Comparison of ENCODE assay signal across 12 cellular contexts in genomic region chr20:35252037-35252461, GRCh38. TPM values are rescaled to one million over a fixed set of nuclear protein-coding genes. Genes with fewer than 3 reads are reported as not detected.
DNase-seq lines count a peak whose midpoint lies in the region; ATAC-seq, FAIRE-seq and TF ChIP-seq lines count a peak whose summit lies in the region.
"Had no signal": no experiment of that assay in that cellular context is flagged by ENCODE, and none has a peak within 500 bp of the region (broad histone marks: within the 10 kb centered on the region; RNA-seq: fewer than 3 reads in every experiment).

No MANE protein-coding gene starts in this region.

- peak; percentile 21 for FAIRE-seq in GM19239 (lab: Jason Lieb, UNC)
- FAIRE-seq in H1 (lab: Jason Lieb, UNC), result no peak

- H3K9ac ChIP-seq in H1 (replicated peaks in 1 of 4; ENCODE audit: extremely low read depth in 1 of 4, low read depth in 3 of 4, low read length in 3 of 4), result no peak overlapping the region

- peaks cover 22% of the 10 kb centered on the region for H3K4me1 ChIP-seq in CD8-positive, alpha-beta T cell (ENCODE audit: insufficient read depth, low read length)
- H3K4me1 ChIP-seq in H1 (replicated peaks in 1 of 4; ENCODE audit: control insufficient read depth in 3 of 4, insufficient read depth in 4 of 4, low read length in 3 of 4), result 0 out of 7 replicates have a peak, but pooled peaks cover 0 to 2% (median 0%) of the 10 kb centered on the region in 4 experiments

- CTCF ChIA-PET in CD8-positive, alpha-beta T cell (lab: Charles Lee), result interaction anchor here (2.1 kb wide), 1 partner anchor 107 kb away, joined by 11 read pairs; no protein-coding TSS in a partner anchor
- CTCF ChIA-PET in H1 (lab: Charles Lee; ENCODE audit: partially characterized antibody), result interaction anchor here (0.6 to 1.5 kb wide), 3 partner anchors 11 to 43 kb away, joined by 3 read pairs; no protein-coding TSS in a partner anchor

- no peak overlapping the region for H3K4ac ChIP-seq in H1 (replicated peaks; ENCODE audit: insufficient read length, low read depth, low read length)

- H3K4me3 Mint-ChIP-seq in CD8-positive, alpha-beta T cell, result peak overlapping the region; percentile 68
- no peak overlapping the region for H3K4me3 Mint-ChIP-seq in endothelial cell (ENCODE audit: unreplicated experiment)

- no peak for TF ChIP-seq EP300 in H1 (IDR thresholded peaks at IDR 0.05; ENCODE audit: borderline replicate concordance in 1 of 2, low read depth in 2 of 2, low read length in 2 of 2)

- 0 out of 2 replicates have a peak overlapping the region, but pooled peaks have one; percentile 60 for H2BK12ac ChIP-seq in H1 (ENCODE audit: low read depth, low read length)

- no peaks in the 10 kb centered on the region for H3K9me3 ChIP-seq in CD8-positive, alpha-beta T cell (ENCODE audit: low read length)
- H3K9me3 ChIP-seq in H1 (ENCODE audit: insufficient read depth in 2 of 2, low read depth in 1 of 2, low read length in 1 of 2), result no peaks in the 10 kb centered on the region
- H3K9me3 ChIP-seq: SJSA1 had no signal

- H3K36me3 Mint-ChIP-seq in CD8-positive, alpha-beta T cell, result peaks cover 14% of the 10 kb centered on the region
- peaks cover 4% of the 10 kb centered on the region for H3K36me3 Mint-ChIP-seq in endothelial cell (ENCODE audit: low read depth, unreplicated experiment)

- H2AK5ac ChIP-seq in H1 (ENCODE audit: low read depth, low read length), result no peak overlapping the region

- H4K5ac ChIP-seq in H1 (ENCODE audit: insufficient read length, low read depth, low read length), result no peak overlapping the region

- no peak overlapping the region for H2BK20ac ChIP-seq in H1 (ENCODE audit: low read length)

- WGBS in H1 (ENCODE audit: extremely low coverage in 1 of 2, insufficient coverage in 1 of 2, insufficient read length in 1 of 2, insufficient replicate concordance in 2 of 2, low coverage in 1 of 2, low lambda C conversion rate in 2 of 2, missing lambda C conversion rate in 1 of 2), 2 experiments, result 94% methylated on average over 2 of the region's 2 CpGs; no CpG with 5 or more reads in 1 of the 2 experiments

- H4K91ac ChIP-seq in H1 (replicated peaks; ENCODE audit: insufficient read length, low read length), result no peak overlapping the region

- H3K36me3 ChIP-seq in CD8-positive, alpha-beta T cell (ENCODE audit: insufficient read depth, low read length), result no peaks in the 10 kb centered on the region
- peaks cover 0 to 24% (median 0%) of the 10 kb centered on the region in 4 experiments; a peak in 3 of 8 replicates for H3K36me3 ChIP-seq in H1 (ENCODE audit: control insufficient read depth in 2 of 4, insufficient read depth in 4 of 4, low read length in 3 of 4)
- H3K36me3 ChIP-seq: SJSA1 had no signal

- H2AFZ ChIP-seq in H1 (ENCODE audit: low read length), result no peak overlapping the region

- no peak overlapping the region for H3K23ac ChIP-seq in H1 (ENCODE audit: insufficient read length)

- H3K27ac Mint-ChIP-seq in CD8-positive, alpha-beta T cell, result peak overlapping the region; percentile 99
- H3K27ac Mint-ChIP-seq in endothelial cell (ENCODE audit: unreplicated experiment), result no peak overlapping the region

- TF ChIP-seq CTCF in CD8-positive, alpha-beta T cell (IDR thresholded peaks at IDR 0.05), result no peak
- TF ChIP-seq CTCF in H1 (IDR thresholded peaks at IDR 0.05; ENCODE audit: control extremely low read depth in 1 of 3, insufficient read depth in 1 of 3, low read depth in 1 of 3, low read length in 3 of 3) (no peak), endothelial cell (IDR thresholded peaks at IDR 0.05; ENCODE audit: unreplicated experiment) (no peak)

- peak in 6 of 7 experiments; percentile 14 to 65 (median 34) for DNase-seq in CD8-positive, alpha-beta T cell
- no peak for DNase-seq in GM19239 (ENCODE audit: insufficient read length, low spot score)
- no peak for DNase-seq in H1 (ENCODE audit: low read depth in 1 of 2, low spot score in 2 of 2)
- no peak for DNase-seq in T-helper 9 cell
- DNase-seq in NCI-H1105 (lab: John Stamatoyannopoulos, UW), result no peak
- no peak for DNase-seq in endothelial cell (ENCODE audit: low spot score)
- DNase-seq: activated CD8-positive, alpha-beta memory T cell treated with anti-CD3 and anti-CD28 coated beads for 24 hours; DMS 273 treated with DMSO at 0.1 percent for 48 hours; stimulated activated CD4-positive, alpha-beta T cell treated with anti-CD3 and anti-CD28 coated beads, Interleukin-4, amount 100 ng/mL, for 4 hours had no signal

- no peaks in the 10 kb centered on the region for H3K79me1 ChIP-seq in H1 (ENCODE audit: low read depth, low read length)

- H4K20me1 ChIP-seq in H1 (replicated peaks in 1 of 2; ENCODE audit: control insufficient read depth in 1 of 2, insufficient read depth in 2 of 2, low read length in 2 of 2), result no peaks in the 10 kb centered on the region

- H3K14ac ChIP-seq in H1 (ENCODE audit: insufficient read length), result no peak overlapping the region

- intact Hi-C loops in CD8-positive, alpha-beta T cell (cut with DNase I, micrococcal nuclease), result no loop called here

- no peak overlapping the region for H3K56ac ChIP-seq in H1 (replicated peaks; ENCODE audit: insufficient read length, low read depth, low read length)

- H3K4me1 Mint-ChIP-seq in CD8-positive, alpha-beta T cell (ENCODE audit: low read depth), result peaks cover 28% of the 10 kb centered on the region
- peaks cover 26% of the 10 kb centered on the region for H3K4me1 Mint-ChIP-seq in endothelial cell (ENCODE audit: unreplicated experiment)

- no peak overlapping the region for H2BK120ac ChIP-seq in H1 (replicated peaks; ENCODE audit: low read depth, low read length)

- H3K4me3 ChIP-seq in CD8-positive, alpha-beta T cell (ENCODE audit: low read depth, low read length), result no peak overlapping the region
- H3K4me3 ChIP-seq in H1 (ENCODE audit: extremely low read depth in 1 of 4, insufficient read depth in 2 of 4, low read depth in 3 of 4, low read length in 4 of 4), result no peak overlapping the region
- H3K4me3 ChIP-seq: SJSA1 had no signal

- H3K79me2 ChIP-seq in H1 (ENCODE audit: control insufficient read depth in 1 of 2, insufficient read depth in 2 of 2, low read length in 2 of 2), result no peaks in the 10 kb centered on the region

- no peaks in the 10 kb centered on the region for H3K9me3 Mint-ChIP-seq in CD8-positive, alpha-beta T cell
- H3K9me3 Mint-ChIP-seq in endothelial cell (ENCODE audit: unreplicated experiment), result no peaks in the 10 kb centered on the region

- no peak for TF ChIP-seq RAD21 in H1 (IDR thresholded peaks at IDR 0.05 in 1 of 2, conservative IDR thresholded peaks at IDR 0.05 in 1 of 2; ENCODE audit: low read depth in 2 of 2, low read length in 2 of 2)

- H3K23me2 ChIP-seq in H1 (ENCODE audit: low read depth, low read length), result no peaks in the 10 kb centered on the region

- H4K8ac ChIP-seq in H1 (ENCODE audit: extremely low read depth, insufficient read depth, low read length), result no peak overlapping the region

- peak; percentile 91 for ATAC-seq in CD8-positive, alpha-beta T cell
- ATAC-seq in HG03469 (IDR thresholded peaks at IDR 0.05; ENCODE audit: unreplicated experiment) (peak; percentile 42), HG03521 (IDR thresholded peaks at IDR 0.05; ENCODE audit: unreplicated experiment) (no peak)

- H3K18ac ChIP-seq in H1 (ENCODE audit: extremely low read depth, low read length), result no peak overlapping the region

- POLR2A ChIA-PET in CD8-positive, alpha-beta T cell (lab: Charles Lee), result interaction anchor here (1.2 to 2.0 kb wide), 3 partner anchors 22 to 33 kb away, joined by 3 to 9 read pairs (median 4); partner anchors contain the start of genes EIF6 and MMP24OS
- POLR2A ChIA-PET in H1 (lab: Charles Lee; ENCODE audit: partially characterized antibody), result interaction anchor here (1.0 to 7.5 kb wide), 4 partner anchors 8 to 26 kb away, joined by 3 to 52 read pairs (median 10); partner anchors contain the start of gene MMP24OS

- H3K4me2 ChIP-seq in H1 (ENCODE audit: insufficient read depth in 1 of 2, low read depth in 2 of 2, low read length in 2 of 2), result no peak overlapping the region

- H3K27ac ChIP-seq in CD8-positive, alpha-beta T cell (ENCODE audit: low read depth, low read length), result peak overlapping the region; percentile 57
- no peak overlapping the region for H3K27ac ChIP-seq in H1 (ENCODE audit: low read depth, low read length)
- H3K27ac ChIP-seq: SJSA1 had no signal

- H2BK15ac ChIP-seq in H1 (ENCODE audit: low read length), result peak overlapping the region; percentile 75; the same call in 1 of the 2 replicates

- no peak overlapping the region for H2BK5ac ChIP-seq in H1 (ENCODE audit: low read depth, low read length)

- no peaks in the 10 kb centered on the region for H3K27me3 Mint-ChIP-seq in CD8-positive, alpha-beta T cell (ENCODE audit: low read depth)
- peaks cover 1% of the 10 kb centered on the region for H3K27me3 Mint-ChIP-seq in endothelial cell (ENCODE audit: unreplicated experiment)

- TF ChIP-seq POLR2A in H1 (IDR thresholded peaks at IDR 0.05; ENCODE audit: control extremely low read depth in 1 of 2, low read depth in 2 of 2, low read length in 2 of 2), result no peak

- no peaks in the 10 kb centered on the region for H3K27me3 ChIP-seq in CD8-positive, alpha-beta T cell (ENCODE audit: insufficient read depth, low read length)
- no peaks in the 10 kb centered on the region for H3K27me3 ChIP-seq in H1 (replicated peaks in 1 of 4; ENCODE audit: control insufficient read depth in 3 of 4, extremely low read depth in 1 of 4, insufficient read depth in 3 of 4, low read length in 3 of 4)
- H3K27me3 ChIP-seq: SJSA1 had no signal

RNA-seq across cellular contexts. Expression of gene MMP24, which starts 25.6 kb away (rescaled TPM):
- under 1 TPM; 0.08 to 0.11 TPM for total RNA-seq in CD8-positive, alpha-beta T cell
- total RNA-seq in H1 (2021; fragmentation: NEBNext Ultra II Directional; extraction: Animal tissue kit (Norgen Biotek cat#: 25700)), result 18.8 and 20.0 TPM in 2 replicates
- 21.4 and 27.2 TPM in 2 replicates for polyA plus RNA-seq in H1 (2011; rRNA removed)
- 18.8 TPM for polyA plus RNA-seq in H1 (2011; cell fraction: cytosol; rRNA removed)
- 25.4 TPM for polyA plus RNA-seq in H1 (2011; cell fraction: nucleus; rRNA removed)
- 14.2 to 22.0 TPM (median 19.1 TPM) in 4 replicates for polyA plus RNA-seq in H1 (2012, experiment 1 of 2)
- polyA plus RNA-seq in H1 (2012, experiment 2 of 2), result 22.2 TPM
- polyA plus RNA-seq in H1 (2013, experiment 1 of 2), result 5.8 TPM
- 6.3 TPM for polyA plus RNA-seq in H1 (2013, experiment 2 of 2)
- polyA minus RNA-seq in H1 (2011; rRNA and poly(A)+ RNA removed), result 21.1 and 25.6 TPM in 2 replicates
- polyA minus RNA-seq in H1 (2011; cell fraction: cytosol; rRNA and poly(A)+ RNA removed), result 14.8 TPM
- 12.5 TPM for polyA minus RNA-seq in H1 (2011; cell fraction: nucleus; rRNA and poly(A)+ RNA removed)
- 9.1 TPM for total RNA-seq in endothelial cell (ENCODE audit: unreplicated experiment)

RNA-seq across cellular contexts. Expression of gene MMP24OS, which starts 25.9 kb away (rescaled TPM):
- 10 to 100 TPM; 64.5 to 67.1 TPM for total RNA-seq in CD8-positive, alpha-beta T cell
- total RNA-seq in H1 (2021; fragmentation: NEBNext Ultra II Directional; extraction: Animal tissue kit (Norgen Biotek cat#: 25700)), result 19.0 and 22.2 TPM in 2 replicates
- 21.3 and 44.4 TPM in 2 replicates for polyA plus RNA-seq in H1 (2011; rRNA removed)
- polyA plus RNA-seq in H1 (2011; cell fraction: cytosol; rRNA removed), result 20.6 TPM
- 45.3 TPM for polyA plus RNA-seq in H1 (2011; cell fraction: nucleus; rRNA removed)
- 21.1 to 31.1 TPM (median 25.0 TPM) in 4 replicates for polyA plus RNA-seq in H1 (2012, experiment 1 of 2)
- polyA plus RNA-seq in H1 (2012, experiment 2 of 2), result 23.1 TPM
- polyA plus RNA-seq in H1 (2013, experiment 1 of 2), result 19.5 TPM
- polyA plus RNA-seq in H1 (2013, experiment 2 of 2), result 17.8 TPM
- polyA minus RNA-seq in H1 (2011; rRNA and poly(A)+ RNA removed), result 5.5 and 9.3 TPM in 2 replicates
- polyA minus RNA-seq in H1 (2011; cell fraction: cytosol; rRNA and poly(A)+ RNA removed), result 18.9 TPM
- polyA minus RNA-seq in H1 (2011; cell fraction: nucleus; rRNA and poly(A)+ RNA removed), result 27.2 TPM
- total RNA-seq in endothelial cell (ENCODE audit: unreplicated experiment), result 80.7 TPM

RNA-seq across cellular contexts. Expression of gene EIF6, which starts 32.5 kb away (rescaled TPM):
- total RNA-seq in CD8-positive, alpha-beta T cell, result 10 to 100 TPM; 41.7 to 43.2 TPM
- 183 and 184 TPM in 2 replicates for total RNA-seq in H1 (2021; fragmentation: NEBNext Ultra II Directional; extraction: Animal tissue kit (Norgen Biotek cat#: 25700))
- 319 and 374 TPM in 2 replicates for polyA plus RNA-seq in H1 (2011; rRNA removed)
- polyA plus RNA-seq in H1 (2011; cell fraction: cytosol; rRNA removed), result 267 TPM
- 359 TPM for polyA plus RNA-seq in H1 (2011; cell fraction: nucleus; rRNA removed)
- 166 to 215 TPM (median 195 TPM) in 4 replicates for polyA plus RNA-seq in H1 (2012, experiment 1 of 2)
- 307 TPM for polyA plus RNA-seq in H1 (2012, experiment 2 of 2)
- 104 TPM for polyA plus RNA-seq in H1 (2013, experiment 1 of 2)
- 109 TPM for polyA plus RNA-seq in H1 (2013, experiment 2 of 2)
- polyA minus RNA-seq in H1 (2011; rRNA and poly(A)+ RNA removed), result 168 and 184 TPM in 2 replicates
- polyA minus RNA-seq in H1 (2011; cell fraction: cytosol; rRNA and poly(A)+ RNA removed), result 74.5 TPM
- 56.0 TPM for polyA minus RNA-seq in H1 (2011; cell fraction: nucleus; rRNA and poly(A)+ RNA removed)
- 120 TPM for total RNA-seq in endothelial cell (ENCODE audit: unreplicated experiment)

RNA-seq across cellular contexts. Expression of gene FAM83C, which starts 40.2 kb away (rescaled TPM):
- total RNA-seq in CD8-positive, alpha-beta T cell, result not detected
- not detected in 2 replicates for total RNA-seq in H1 (2021; fragmentation: NEBNext Ultra II Directional; extraction: Animal tissue kit (Norgen Biotek cat#: 25700))
- polyA plus RNA-seq in H1 (2011; rRNA removed), result not detected in 2 replicates
- polyA plus RNA-seq in H1 (2011; cell fraction: cytosol; rRNA removed), result 0.03 TPM
- not detected for polyA plus RNA-seq in H1 (2011; cell fraction: nucleus; rRNA removed)
- polyA plus RNA-seq in H1 (2012, experiment 1 of 2), result 0.05 TPM in 2 of 4 replicates, not detected in the others
- polyA plus RNA-seq in H1 (2012, experiment 2 of 2), result not detected
- 0.02 TPM for polyA plus RNA-seq in H1 (2013, experiment 1 of 2)
- polyA plus RNA-seq in H1 (2013, experiment 2 of 2), result 0.02 TPM
- not detected in 2 replicates for polyA minus RNA-seq in H1 (2011; rRNA and poly(A)+ RNA removed)
- not detected for polyA minus RNA-seq in H1 (2011; cell fraction: cytosol; rRNA and poly(A)+ RNA removed)
- polyA minus RNA-seq in H1 (2011; cell fraction: nucleus; rRNA and poly(A)+ RNA removed), result not detected
- not detected for total RNA-seq in endothelial cell (ENCODE audit: unreplicated experiment)
- total RNA-seq: SJSA1 had no signal

Comparison
In these comparisons a context has a peak if more than half of its experiments do, and no peak if none do; other contexts are left out.
1. DNase-seq: peak in CD8-positive, alpha-beta T cell (6 of 7); none in GM19239 (single experiment), H1 (0 of 2), T-helper 9 cell (single experiment), NCI-H1105 (single experiment) and endothelial cell (single experiment).